ENCODE assay signal across 8 cellular contexts in the genomic region with DNA sequence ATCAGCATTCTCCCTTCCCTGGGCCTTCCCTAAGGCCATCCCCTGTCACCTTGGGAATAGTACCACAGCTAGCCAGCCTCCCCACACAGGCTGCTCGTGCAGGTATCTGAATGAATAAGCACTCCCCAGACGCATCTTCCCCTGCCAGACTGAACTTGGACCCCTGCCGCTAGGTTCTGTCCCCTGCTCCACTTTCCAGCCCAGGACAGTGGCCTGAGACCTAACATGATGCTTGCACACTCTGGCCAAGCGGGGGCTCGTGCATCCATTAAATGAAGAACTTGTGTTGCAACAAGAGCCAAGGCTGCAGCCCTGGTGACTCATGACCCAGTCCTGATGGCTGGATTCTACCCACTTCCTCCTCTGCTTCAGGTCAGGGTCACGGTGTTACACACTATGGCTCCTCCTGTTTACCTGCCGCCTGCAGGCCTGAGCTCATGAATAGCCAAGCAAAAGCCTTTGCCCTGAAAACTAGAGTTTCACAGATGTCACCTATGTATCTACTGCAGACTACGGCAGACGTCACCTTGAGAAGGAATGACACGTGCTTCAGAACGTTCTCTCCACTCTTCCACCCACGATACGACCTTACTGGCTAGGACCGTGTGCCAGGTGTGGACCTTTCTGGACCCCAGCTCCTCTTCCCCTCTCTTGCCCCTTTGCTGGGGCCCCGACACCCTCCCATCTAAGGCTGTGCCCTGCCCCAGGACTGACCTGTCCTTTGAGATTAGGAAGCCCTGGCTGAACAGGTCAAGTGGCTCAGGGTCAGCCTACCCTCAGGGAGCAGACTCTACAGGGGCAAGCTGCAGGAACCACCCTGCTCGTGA. TPM values are rescaled to one million over a fixed set of nuclear protein-coding genes. Genes with fewer than 3 reads are reported as not detected.
DNase-seq lines count a peak whose midpoint lies in the region; ATAC-seq, FAIRE-seq and TF ChIP-seq lines count a peak whose summit lies in the region.

No MANE protein-coding gene starts in this region.

- no peak overlapping the region for H2BK20ac ChIP-seq in H1 (ENCODE audit: low read length)

- no peak overlapping the region for H4K5ac ChIP-seq in H1 (ENCODE audit: insufficient read length, low read depth, low read length)

- no peak overlapping the region for H3K56ac ChIP-seq in H1 (replicated peaks; ENCODE audit: insufficient read length, low read depth, low read length)

- peak overlapping the region; percentile 3; the same call in 1 of the 2 replicates for H4K8ac ChIP-seq in H1 (ENCODE audit: extremely low read depth, insufficient read depth, low read length)

- no peak overlapping the region for H2BK15ac ChIP-seq in H1 (ENCODE audit: low read length)

- H3K9ac ChIP-seq in H1 (replicated peaks in 1 of 4; ENCODE audit: extremely low read depth in 1 of 4, low read depth in 3 of 4, low read length in 3 of 4), result no peak overlapping the region

- peak overlapping the region; percentile 26; the same call in 1 of the 2 replicates for H2AK5ac ChIP-seq in H1 (ENCODE audit: low read depth, low read length)

- no peaks in the 10 kb centered on the region for H3K36me3 ChIP-seq in H1 (ENCODE audit: control insufficient read depth in 2 of 4, insufficient read depth in 4 of 4, low read length in 3 of 4)
- H3K36me3 ChIP-seq in HAP-1 (replicated peaks), result no peaks in the 10 kb centered on the region
- H3K36me3 ChIP-seq in BE2C, result no peaks in the 10 kb centered on the region

- H2BK5ac ChIP-seq in H1 (ENCODE audit: low read depth, low read length), result peak overlapping the region; percentile 90

- TF ChIP-seq EP300 in H1 (IDR thresholded peaks at IDR 0.05; ENCODE audit: borderline replicate concordance in 1 of 2, low read depth in 2 of 2, low read length in 2 of 2), result no peak

- 0 out of 7 replicates have a peak, but pooled peaks cover 0 to 2% (median 0%) of the 10 kb centered on the region in 4 experiments for H3K27me3 ChIP-seq in H1 (replicated peaks in 1 of 4; ENCODE audit: control insufficient read depth in 3 of 4, extremely low read depth in 1 of 4, insufficient read depth in 3 of 4, low read length in 3 of 4)
- H3K27me3 ChIP-seq in HAP-1 (ENCODE audit: low read depth), result no peaks in the 10 kb centered on the region
- no peaks in the 10 kb centered on the region for H3K27me3 ChIP-seq in BE2C

- no peak overlapping the region for H3K4me3 ChIP-seq in H1 (ENCODE audit: extremely low read depth in 1 of 4, insufficient read depth in 2 of 4, low read depth in 3 of 4, low read length in 4 of 4)
- H3K4me3 ChIP-seq in HAP-1, result no peak overlapping the region
- no peak overlapping the region for H3K4me3 ChIP-seq in BE2C (ENCODE audit: low read depth, low read length)

- no peak overlapping the region for H3K18ac ChIP-seq in H1 (ENCODE audit: extremely low read depth, low read length)

- no peak overlapping the region for H3K14ac ChIP-seq in H1 (ENCODE audit: insufficient read length)

- H3K4me2 ChIP-seq in H1 (ENCODE audit: insufficient read depth in 1 of 2, low read depth in 2 of 2, low read length in 2 of 2), result peak overlapping the region in 1 of 2 experiments; percentile 76; a peak in 2 of 4 replicates

- peaks cover 8 to 12% of the 10 kb centered on the region in 2 experiments for H4K20me1 ChIP-seq in H1 (replicated peaks in 1 of 2; ENCODE audit: control insufficient read depth in 1 of 2, insufficient read depth in 2 of 2, low read length in 2 of 2)

- CTCF ChIA-PET in H1 (lab: Charles Lee; ENCODE audit: partially characterized antibody), result interaction anchor here (0.8 to 1.7 kb wide), 2 partner anchors 9 to 36 kb away, joined by 3 to 4 read pairs; no protein-coding TSS in a partner anchor

- peak; percentile 74 for ATAC-seq in GM21825 (IDR thresholded peaks at IDR 0.05; ENCODE audit: unreplicated experiment)
- ATAC-seq in omental fat pad (ENCODE audit: low FRiP score), result peak; percentile 65

- peaks cover 6% of the 10 kb centered on the region for H3K79me1 ChIP-seq in H1 (ENCODE audit: low read depth, low read length)

- H2BK120ac ChIP-seq in H1 (replicated peaks; ENCODE audit: low read depth, low read length), result no peak overlapping the region

- H3K9me3 ChIP-seq in H1 (ENCODE audit: insufficient read depth in 2 of 2, low read depth in 1 of 2, low read length in 1 of 2), result no peaks in the 10 kb centered on the region
- no peaks in the 10 kb centered on the region for H3K9me3 ChIP-seq in HAP-1
- H3K9me3 ChIP-seq in BE2C, result no peaks in the 10 kb centered on the region

- no peak overlapping the region for H3K27ac ChIP-seq in H1 (ENCODE audit: low read depth, low read length)

- H2BK12ac ChIP-seq in H1 (ENCODE audit: low read depth, low read length), result peak overlapping the region; percentile 33; the same call in 1 of the 2 replicates

- peaks cover 8 to 30% (median 19%) of the 10 kb centered on the region in 4 experiments for H3K4me1 ChIP-seq in H1 (replicated peaks in 1 of 4; ENCODE audit: control insufficient read depth in 3 of 4, insufficient read depth in 4 of 4, low read length in 3 of 4)
- peaks cover 8% of the 10 kb centered on the region; the same call in 1 of the 2 replicates for H3K4me1 ChIP-seq in HAP-1
- H3K4me1 ChIP-seq in BE2C, result no peaks in the 10 kb centered on the region

- TF ChIP-seq CTCF in H1 (IDR thresholded peaks at IDR 0.05; ENCODE audit: control extremely low read depth in 1 of 3, insufficient read depth in 1 of 3, low read depth in 1 of 3, low read length in 3 of 3) (no peak), omental fat pad (IDR thresholded peaks at IDR 0.05) (no peak), BE2C (IDR thresholded peaks at IDR 0.05; ENCODE audit: low read depth, low read length) (no peak)

- H3K79me2 ChIP-seq in H1 (ENCODE audit: control insufficient read depth in 1 of 2, insufficient read depth in 2 of 2, low read length in 2 of 2), result peaks cover 0 to 19% of the 10 kb centered on the region in 2 experiments; a peak in 2 of 4 replicates

- DNase-seq in EH (ENCODE audit: low read depth) (peak; percentile 79), NOMO-1 treated with DMSO at 0.1 percent for 48 hours (lab: John Stamatoyannopoulos, UW; ENCODE audit: unreplicated experiment) (peak; percentile 93), H1 (ENCODE audit: low read depth in 1 of 2, low spot score in 2 of 2) (no peak), omental fat pad (ENCODE audit: low spot score) (no peak), HAP-1 (ENCODE audit: low spot score in 2 of 2) (no peak), NCI-H524 treated with DMSO at 0.1 percent for 48 hours (lab: John Stamatoyannopoulos, UW) (no peak), BE2C (no peak)

- no peaks in the 10 kb centered on the region; the same call in 1 of the 2 replicates for H3K23me2 ChIP-seq in H1 (ENCODE audit: low read depth, low read length)

- 78% methylated on average over 16 of the region's 16 CpGs; no CpG with 5 or more reads in 1 of the 2 experiments for WGBS in H1 (ENCODE audit: extremely low coverage in 1 of 2, insufficient coverage in 1 of 2, insufficient read length in 1 of 2, insufficient replicate concordance in 2 of 2, low coverage in 1 of 2, low lambda C conversion rate in 2 of 2, missing lambda C conversion rate in 1 of 2), 2 experiments

- in situ Hi-C loops in HAP-1 (cut with MboI; ENCODE audit: low sequenced_read_pairs), result no loop called here

- TF ChIP-seq POLR2A in H1 (IDR thresholded peaks at IDR 0.05; ENCODE audit: control extremely low read depth in 1 of 2, low read depth in 2 of 2, low read length in 2 of 2), result no peak

- POLR2A ChIA-PET in H1 (lab: Charles Lee; ENCODE audit: partially characterized antibody), result interaction anchor here (1.0 to 1.5 kb wide), 2 partner anchors 9 to 196 kb away, joined by 3 to 4 read pairs; no protein-coding TSS in a partner anchor

- no peak overlapping the region for H3K4ac ChIP-seq in H1 (replicated peaks; ENCODE audit: insufficient read length, low read depth, low read length)

- H4K91ac ChIP-seq in H1 (replicated peaks; ENCODE audit: insufficient read length, low read length), result peak overlapping the region; percentile 38

- no peak overlapping the region for H3K23ac ChIP-seq in H1 (ENCODE audit: insufficient read length)

- H2AFZ ChIP-seq in H1 (ENCODE audit: low read length), result no peak overlapping the region

- no peak for FAIRE-seq in H1 (lab: Jason Lieb, UNC)

- TF ChIP-seq RAD21 in H1 (IDR thresholded peaks at IDR 0.05 in 1 of 2, conservative IDR thresholded peaks at IDR 0.05 in 1 of 2; ENCODE audit: low read depth in 2 of 2, low read length in 2 of 2), result no peak

TF ChIP-seq in H1, 55 proteins besides CTCF, POLR2A, EP300 and RAD21 (continues in another document):
- TF ChIP-seq GABPA (IDR thresholded peaks at IDR 0.05; ENCODE audit: borderline replicate concordance, insufficient read depth, low read length) (no peak), ASH2L (IDR thresholded peaks at IDR 0.05; ENCODE audit: low read length) (no peak), EZH2 (IDR thresholded peaks at IDR 0.05; ENCODE audit: low read depth, low read length, severe bottlenecking) (no peak)
- TF ChIP-seq, protein P1, sequence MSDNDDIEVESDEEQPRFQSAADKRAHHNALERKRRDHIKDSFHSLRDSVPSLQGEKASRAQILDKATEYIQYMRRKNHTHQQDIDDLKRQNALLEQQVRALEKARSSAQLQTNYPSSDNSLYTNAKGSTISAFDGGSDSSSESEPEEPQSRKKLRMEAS (IDR thresholded peaks at IDR 0.05), result no peak

RNA-seq across cellular contexts. Expression of a gene that starts 6.5 kb away (rescaled TPM):
- 20.2 and 22.2 TPM in 2 replicates for total RNA-seq in H1 (2021; fragmentation: NEBNext Ultra II Directional; extraction: Animal tissue kit (Norgen Biotek cat#: 25700))
- polyA plus RNA-seq in H1 (2011; rRNA removed), result 12.3 and 17.0 TPM in 2 replicates
- polyA plus RNA-seq in H1 (2011; cell fraction: cytosol; rRNA removed), result 14.7 TPM
- 18.5 TPM for polyA plus RNA-seq in H1 (2011; cell fraction: nucleus; rRNA removed)
- polyA plus RNA-seq in H1 (2012, experiment 1 of 2), result 10.5 to 16.5 TPM (median 12.9 TPM) in 4 replicates
- polyA plus RNA-seq in H1 (2012, experiment 2 of 2), result 19.8 TPM
- polyA plus RNA-seq in H1 (2013, experiment 1 of 2), result 7.8 TPM
- 8.6 TPM for polyA plus RNA-seq in H1 (2013, experiment 2 of 2)
- 16.9 and 17.8 TPM in 2 replicates for polyA minus RNA-seq in H1 (2011; rRNA and poly(A)+ RNA removed)
- polyA minus RNA-seq in H1 (2011; cell fraction: cytosol; rRNA and poly(A)+ RNA removed), result 18.7 TPM
- polyA minus RNA-seq in H1 (2011; cell fraction: nucleus; rRNA and poly(A)+ RNA removed), result 9.8 TPM
- 10 to 100 TPM; 15.0 to 46.5 (median 16.9) TPM for total RNA-seq in omental fat pad
- polyA plus RNA-seq in BE2C (2012; ENCODE audit: insufficient read depth, insufficient read length, low read depth), result 22.8 TPM

RNA-seq across cellular contexts. Expression of a gene that starts 24.7 kb away (rescaled TPM):
- 73.8 and 74.9 TPM in 2 replicates for total RNA-seq in H1 (2021; fragmentation: NEBNext Ultra II Directional; extraction: Animal tissue kit (Norgen Biotek cat#: 25700))
- 11.8 and 13.1 TPM in 2 replicates for polyA plus RNA-seq in H1 (2011; rRNA removed)
- 17.9 TPM for polyA plus RNA-seq in H1 (2011; cell fraction: cytosol; rRNA removed)
- polyA plus RNA-seq in H1 (2011; cell fraction: nucleus; rRNA removed), result 24.2 TPM
- polyA plus RNA-seq in H1 (2012, experiment 1 of 2), result 15.3 to 31.3 TPM (median 22.3 TPM) in 4 replicates
- 1.3 TPM for polyA plus RNA-seq in H1 (2012, experiment 2 of 2)
- 23.7 TPM for polyA plus RNA-seq in H1 (2013, experiment 1 of 2)
- polyA plus RNA-seq in H1 (2013, experiment 2 of 2), result 25.2 TPM
- 60.4 and 78.6 TPM in 2 replicates for polyA minus RNA-seq in H1 (2011; rRNA and poly(A)+ RNA removed)
- 43.1 TPM for polyA minus RNA-seq in H1 (2011; cell fraction: cytosol; rRNA and poly(A)+ RNA removed)
- polyA minus RNA-seq in H1 (2011; cell fraction: nucleus; rRNA and poly(A)+ RNA removed), result 78.6 TPM
- total RNA-seq in omental fat pad, result 100 to 1,000 TPM in 1 of 4 donors, 10 to 100 TPM in 3; 54.5 to 185 (median 81.9) TPM
- polyA plus RNA-seq in BE2C (2012; ENCODE audit: insufficient read depth, insufficient read length, low read depth), result 42.1 TPM

Comparison
In these comparisons a context has a peak if more than half of its experiments do, and no peak if none do; other contexts are left out.
1. DNase-seq: peak in EH (single experiment) and NOMO-1 treated with DMSO at 0.1 percent for 48 hours (single experiment); none in H1 (0 of 2), omental fat pad (single experiment), HAP-1 (0 of 2), NCI-H524 treated with DMSO at 0.1 percent for 48 hours (single experiment) and BE2C (single experiment).